In the genomic region with DNA sequence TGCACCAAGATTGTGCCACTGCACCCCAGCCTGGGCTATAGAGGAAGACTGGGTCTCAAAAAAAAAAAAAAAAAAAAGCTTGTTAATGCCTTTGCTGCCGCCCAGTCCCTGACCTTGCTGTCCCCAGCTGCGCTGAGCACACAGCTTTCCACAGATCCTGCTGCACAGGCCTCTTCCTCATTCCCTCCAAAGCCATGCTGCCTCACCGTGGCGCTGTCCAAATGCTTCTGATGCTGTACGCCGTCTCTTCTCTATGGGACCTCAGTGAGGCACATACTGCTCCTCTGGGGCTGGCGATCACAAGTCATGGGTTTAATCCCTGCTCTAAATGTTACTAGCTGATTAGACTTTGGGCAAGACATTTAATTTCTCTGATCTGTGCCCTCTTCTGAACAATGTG, we compare ENCODE assay signal across 1 cellular context.
TF ChIP-seq lines count a peak whose summit lies in the region.

No MANE protein-coding gene starts in this region.

TF ChIP-seq in SK-N-SH treated with all-trans-retinoic acid at 6 μM for 48 hours, 23 proteins besides CTCF, POLR2A, EP300 and RAD21 (continued from another document):
- TF ChIP-seq, protein P1, sequence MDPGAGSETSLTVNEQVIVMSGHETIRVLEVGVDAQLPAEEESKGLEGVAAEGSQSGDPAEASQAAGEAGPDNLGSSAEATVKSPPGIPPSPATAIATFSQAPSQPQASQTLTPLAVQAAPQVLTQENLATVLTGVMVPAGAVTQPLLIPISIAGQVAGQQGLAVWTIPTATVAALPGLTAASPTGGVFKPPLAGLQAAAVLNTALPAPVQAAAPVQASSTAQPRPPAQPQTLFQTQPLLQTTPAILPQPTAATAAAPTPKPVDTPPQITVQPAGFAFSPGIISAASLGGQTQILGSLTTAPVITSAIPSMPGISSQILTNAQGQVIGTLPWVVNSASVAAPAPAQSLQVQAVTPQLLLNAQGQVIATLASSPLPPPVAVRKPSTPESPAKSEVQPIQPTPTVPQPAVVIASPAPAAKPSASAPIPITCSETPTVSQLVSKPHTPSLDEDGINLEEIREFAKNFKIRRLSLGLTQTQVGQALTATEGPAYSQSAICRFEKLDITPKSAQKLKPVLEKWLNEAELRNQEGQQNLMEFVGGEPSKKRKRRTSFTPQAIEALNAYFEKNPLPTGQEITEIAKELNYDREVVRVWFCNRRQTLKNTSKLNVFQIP (CRISPR knock-in tag; IDR thresholded peaks at IDR 0.05; ENCODE audit: borderline replicate concordance, low read depth), result no peak
- TF ChIP-seq, protein P2, sequence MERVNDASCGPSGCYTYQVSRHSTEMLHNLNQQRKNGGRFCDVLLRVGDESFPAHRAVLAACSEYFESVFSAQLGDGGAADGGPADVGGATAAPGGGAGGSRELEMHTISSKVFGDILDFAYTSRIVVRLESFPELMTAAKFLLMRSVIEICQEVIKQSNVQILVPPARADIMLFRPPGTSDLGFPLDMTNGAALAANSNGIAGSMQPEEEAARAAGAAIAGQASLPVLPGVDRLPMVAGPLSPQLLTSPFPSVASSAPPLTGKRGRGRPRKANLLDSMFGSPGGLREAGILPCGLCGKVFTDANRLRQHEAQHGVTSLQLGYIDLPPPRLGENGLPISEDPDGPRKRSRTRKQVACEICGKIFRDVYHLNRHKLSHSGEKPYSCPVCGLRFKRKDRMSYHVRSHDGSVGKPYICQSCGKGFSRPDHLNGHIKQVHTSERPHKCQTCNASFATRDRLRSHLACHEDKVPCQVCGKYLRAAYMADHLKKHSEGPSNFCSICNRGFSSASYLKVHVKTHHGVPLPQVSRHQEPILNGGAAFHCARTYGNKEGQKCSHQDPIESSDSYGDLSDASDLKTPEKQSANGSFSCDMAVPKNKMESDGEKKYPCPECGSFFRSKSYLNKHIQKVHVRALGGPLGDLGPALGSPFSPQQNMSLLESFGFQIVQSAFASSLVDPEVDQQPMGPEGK (CRISPR knock-in tag; IDR thresholded peaks at IDR 0.05; ENCODE audit: borderline replicate concordance), result no peak
- TF ChIP-seq BACH2 (CRISPR knock-in tag; IDR thresholded peaks at IDR 0.05; ENCODE audit: borderline replicate concordance) (no peak), TCF4 (CRISPR knock-in tag; IDR thresholded peaks at IDR 0.05; ENCODE audit: borderline replicate concordance) (no peak), ESRRG (CRISPR knock-in tag; IDR thresholded peaks at IDR 0.05) (no peak), TOX (CRISPR knock-in tag; IDR thresholded peaks at IDR 0.05; ENCODE audit: borderline replicate concordance) (no peak), ZFP3 (CRISPR knock-in tag; IDR thresholded peaks at IDR 0.05) (no peak), ISL1 (CRISPR knock-in tag; IDR thresholded peaks at IDR 0.05) (no peak), GLIS3 (CRISPR knock-in tag; IDR thresholded peaks at IDR 0.05) (no peak), OSR1 (CRISPR knock-in tag; IDR thresholded peaks at IDR 0.05) (no peak), PPARA (CRISPR knock-in tag; IDR thresholded peaks at IDR 0.05; ENCODE audit: borderline replicate concordance) (no peak), ZNF8 (CRISPR knock-in tag; IDR thresholded peaks at IDR 0.05) (no peak)
TF ChIP-seq in SK-N-SH treated with all-trans-retinoic acid at 6 μM for 48 hours: peak in this region for 0.
